8 cellular contexts compared by ENCODE assay signal in the genomic region with DNA sequence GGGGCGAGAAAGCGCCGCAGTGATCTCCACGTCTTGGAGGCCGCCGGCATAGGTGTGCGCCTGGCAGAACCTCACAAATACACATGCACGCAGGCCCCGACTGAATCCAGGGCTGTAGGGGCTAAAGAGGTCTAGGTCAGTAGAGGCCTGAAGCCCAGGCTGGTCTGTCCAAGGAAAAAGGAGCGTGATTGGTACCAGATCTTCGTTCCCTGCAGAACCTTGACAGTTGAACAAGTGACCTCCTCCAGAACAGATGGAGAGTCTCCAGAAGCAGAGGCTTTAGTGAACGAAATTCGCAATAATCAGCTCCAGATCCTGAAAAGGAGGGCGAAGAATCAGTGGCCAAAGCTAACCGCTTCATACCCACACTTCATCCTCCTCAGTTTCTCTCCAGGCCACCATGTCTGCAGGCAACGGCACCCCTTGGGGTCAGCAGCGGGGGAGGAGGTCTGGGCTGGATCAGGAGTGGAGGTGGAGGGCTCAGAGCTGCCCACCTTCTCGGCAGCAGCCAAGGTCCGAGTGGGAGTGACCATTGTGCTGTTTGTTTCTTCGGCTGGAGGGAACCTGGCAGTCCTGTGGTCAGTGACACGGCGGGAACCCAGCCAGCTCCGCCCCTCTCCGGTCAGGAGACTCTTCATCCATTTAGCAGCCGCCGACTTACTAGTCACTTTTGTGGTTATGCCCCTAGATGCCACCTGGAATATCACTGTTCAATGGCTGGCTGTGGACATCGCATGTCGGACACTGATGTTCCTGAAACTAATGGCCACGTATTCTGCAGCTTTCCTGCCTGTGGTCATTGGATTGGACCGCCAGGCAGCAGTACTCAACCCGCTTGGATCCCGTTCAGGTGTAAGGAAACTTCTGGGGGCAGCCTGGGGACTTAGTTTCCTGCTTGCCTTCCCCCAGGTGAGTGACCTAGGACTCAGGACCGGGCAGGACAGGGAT. TPM values are rescaled to one million over a fixed set of nuclear protein-coding genes. Genes with fewer than 3 reads are reported as not detected.
DNase-seq lines count a peak whose midpoint lies in the region; ATAC-seq and TF ChIP-seq lines count a peak whose summit lies in the region.

No MANE protein-coding gene starts in this region.

- H3K4me3 ChIP-seq in HCT116 (replicated peaks in 1 of 2; ENCODE audit: low read depth in 1 of 2, low read length in 2 of 2) (peak overlapping the region; percentile 74 to 95), cardiac muscle cell (peak overlapping the region; percentile 85), osteoblast (ENCODE audit: insufficient read depth, low read length) (peak overlapping the region; percentile 85)

- H3K9me3 Mint-ChIP-seq in activated CD8-positive, alpha-beta memory T cell treated with anti-CD3 and anti-CD28 coated beads, Interleukin-2, amount 10 ng/mL, durations not matched to agents 7 days and 5 days (ENCODE audit: low read depth) = no peaks in the 10 kb centered on the region
- H3K9me3 Mint-ChIP-seq in activated naive CD8-positive, alpha-beta T cell treated with anti-CD3 and anti-CD28 coated beads for 36 hours = no peaks in the 10 kb centered on the region

- CTCF ChIA-PET in activated CD8-positive, alpha-beta memory T cell treated with anti-CD3 and anti-CD28 coated beads, Interleukin-2, amount 10 ng/mL, durations not matched to agents 7 days and 5 days (lab: Charles Lee) = interaction anchor here (0.9 to 14.6 kb wide), 9 partner anchors 8 to 72 kb away, joined by 3 to 184 read pairs (median 5); a partner anchor contains a TSS
- CTCF ChIA-PET in HCT116 (lab: Charles Lee) = interaction anchor here (1.0 to 1.3 kb wide), 3 partner anchors 8 to 27 kb away, joined by 4 to 7 read pairs (median 5); a partner anchor contains a TSS

- no peaks in the 10 kb centered on the region for H3K27me3 ChIP-seq in HCT116 (ENCODE audit: insufficient read depth, low read length)
- no peaks in the 10 kb centered on the region for H3K27me3 ChIP-seq in cardiac muscle cell
- H3K27me3 ChIP-seq in osteoblast (ENCODE audit: insufficient read depth, low read length) = no peaks in the 10 kb centered on the region

- H4K20me1 ChIP-seq in HCT116 (ENCODE audit: insufficient read depth) = no peaks in the 10 kb centered on the region
- H4K20me1 ChIP-seq in osteoblast (ENCODE audit: insufficient read depth, low read length) = no peaks in the 10 kb centered on the region

- H3K4me2 ChIP-seq in HCT116 (ENCODE audit: low read length) (peak overlapping the region; percentile 82), osteoblast (ENCODE audit: insufficient read depth, low read length) (peak overlapping the region; percentile 99)

- peak overlapping the region; percentile 95 for H3K27ac Mint-ChIP-seq in activated CD8-positive, alpha-beta memory T cell treated with anti-CD3 and anti-CD28 coated beads, Interleukin-2, amount 10 ng/mL, durations not matched to agents 7 days and 5 days
- H3K27ac Mint-ChIP-seq in activated naive CD8-positive, alpha-beta T cell treated with anti-CD3 and anti-CD28 coated beads for 36 hours = peak overlapping the region; percentile 95

- intact Hi-C loops in HCT116 (cut with micrococcal nuclease) = loop anchor here (5.0 kb wide), 1 partner anchor 43 kb away; a partner anchor contains a TSS

- H3K9me3 ChIP-seq in HCT116 (ENCODE audit: control insufficient read depth in 1 of 2, insufficient read depth in 1 of 2, low read depth in 1 of 2, low read length in 2 of 2) = no peaks in the 10 kb centered on the region
- no peaks in the 10 kb centered on the region for H3K9me3 ChIP-seq in cardiac muscle cell (ENCODE audit: low read depth)
- H3K9me3 ChIP-seq in osteoblast (ENCODE audit: low read depth, low read length) = no peaks in the 10 kb centered on the region

- peak overlapping the region; percentile 78 for H3K9ac ChIP-seq in HCT116 (ENCODE audit: low read length)

- no peak for TF ChIP-seq POLR2A in HCT116 (IDR thresholded peaks at IDR 0.05; ENCODE audit: borderline replicate concordance, extremely low read depth, insufficient read depth, insufficient read length)

- POLR2A ChIA-PET in HCT116 (lab: Charles Lee) = interaction anchor here (0.8 to 1.9 kb wide), 3 partner anchors 8 to 61 kb away, joined by 5 to 9 read pairs (median 7); a partner anchor contains a TSS

- no peak for TF ChIP-seq RAD21 in HCT116 (IDR thresholded peaks at IDR 0.05; ENCODE audit: low read depth)

- peak overlapping the region; percentile 91 for H3K4me3 Mint-ChIP-seq in activated CD8-positive, alpha-beta memory T cell treated with anti-CD3 and anti-CD28 coated beads, Interleukin-2, amount 10 ng/mL, durations not matched to agents 7 days and 5 days
- peak overlapping the region; percentile 96 for H3K4me3 Mint-ChIP-seq in activated naive CD8-positive, alpha-beta T cell treated with anti-CD3 and anti-CD28 coated beads for 36 hours

- RAD21 ChIA-PET in HCT116 (lab: Charles Lee; ENCODE audit: low non-redundant PET in 1 of 2, low total read pairs in 2 of 2, uncharacterized antibody in 2 of 2, unreplicated experiment in 2 of 2) = interaction anchor here in 1 of 2 experiments (0.7 to 1.0 kb wide), 2 partner anchors 27 to 74 kb away, joined by 3 to 4 read pairs; a partner anchor contains a TSS

- H3K79me2 ChIP-seq in HCT116 (ENCODE audit: insufficient read depth, low read length) = no peaks in the 10 kb centered on the region; the same call in 1 of the 2 replicates
- H3K79me2 ChIP-seq in osteoblast (ENCODE audit: insufficient read depth, low read length) = peaks cover 22% of the 10 kb centered on the region

- peaks cover 40% of the 10 kb centered on the region for H3K4me1 Mint-ChIP-seq in activated CD8-positive, alpha-beta memory T cell treated with anti-CD3 and anti-CD28 coated beads, Interleukin-2, amount 10 ng/mL, durations not matched to agents 7 days and 5 days
- peaks cover 49% of the 10 kb centered on the region for H3K4me1 Mint-ChIP-seq in activated naive CD8-positive, alpha-beta T cell treated with anti-CD3 and anti-CD28 coated beads for 36 hours

- no peaks in the 10 kb centered on the region for H3K9me2 ChIP-seq in HCT116 (ENCODE audit: insufficient read depth)

- H3K36me3 ChIP-seq in HCT116 (ENCODE audit: control insufficient read depth in 1 of 2, insufficient read depth in 2 of 2, low read length in 2 of 2) (peaks cover 0 to 7% of the 10 kb centered on the region in 2 experiments; a peak in 1 of 4 replicates), cardiac muscle cell (peaks cover 24% of the 10 kb centered on the region), osteoblast (ENCODE audit: insufficient read depth, low read length) (peaks cover 19% of the 10 kb centered on the region)

- no peak overlapping the region for H2AFZ ChIP-seq in HCT116 (ENCODE audit: low read depth, low read length, poor library complexity, severe bottlenecking)
- peak overlapping the region; percentile 96 for H2AFZ ChIP-seq in osteoblast (ENCODE audit: low read length)

- H3K36me3 Mint-ChIP-seq in activated CD8-positive, alpha-beta memory T cell treated with anti-CD3 and anti-CD28 coated beads, Interleukin-2, amount 10 ng/mL, durations not matched to agents 7 days and 5 days = peaks cover 22% of the 10 kb centered on the region
- peaks cover 34% of the 10 kb centered on the region for H3K36me3 Mint-ChIP-seq in activated naive CD8-positive, alpha-beta T cell treated with anti-CD3 and anti-CD28 coated beads for 36 hours

- H3K27me3 Mint-ChIP-seq in activated CD8-positive, alpha-beta memory T cell treated with anti-CD3 and anti-CD28 coated beads, Interleukin-2, amount 10 ng/mL, durations not matched to agents 7 days and 5 days = no peaks in the 10 kb centered on the region
- no peaks in the 10 kb centered on the region for H3K27me3 Mint-ChIP-seq in activated naive CD8-positive, alpha-beta T cell treated with anti-CD3 and anti-CD28 coated beads for 36 hours

- H3K27ac ChIP-seq in HCT116 (ENCODE audit: low read depth, low read length) (peak overlapping the region; percentile 62), cardiac muscle cell (peak overlapping the region; percentile 88), osteoblast (ENCODE audit: low read depth, low read length) (peak overlapping the region; percentile 94)

- TF ChIP-seq CTCF in HCT116 (IDR thresholded peaks at IDR 0.05 in 2 of 3, conservative IDR thresholded peaks at IDR 0.05 in 1 of 3; ENCODE audit: borderline replicate concordance in 1 of 3, insufficient read depth in 1 of 3, low read depth in 2 of 3, low read length in 2 of 3) = no peak
- no peak for TF ChIP-seq CTCF in cardiac muscle cell (IDR thresholded peaks at IDR 0.05; ENCODE audit: low read depth, low read length)
- no peak for TF ChIP-seq CTCF in osteoblast (IDR thresholded peaks at IDR 0.05; ENCODE audit: extremely low read depth, low read depth, low read length)

- ATAC-seq in activated CD8-positive, alpha-beta memory T cell treated with anti-CD3 and anti-CD28 coated beads, Interleukin-2, amount 10 ng/mL, durations not matched to agents 7 days and 5 days = peak; percentile 91
- ATAC-seq in HCT116 = peak; percentile 89

- BruUV-seq in HCT116 (replicated peaks; lab: Mats Ljungman, UMichigan) = TSS peak; percentile 43

- DNase-seq in activated CD8-positive, alpha-beta memory T cell treated with anti-CD3 and anti-CD28 coated beads, Interleukin-2, amount 10 ng/mL, durations not matched to agents 7 days and 5 days = peak; percentile 62
- DNase-seq in activated CD8-positive, alpha-beta memory T cell treated with anti-CD3 and anti-CD28 coated beads, Interleukin-2, amount 50 U/mL, for 4 hours = no peak
- DNase-seq in HCT116 (ENCODE audit: low read depth, low spot score) (peak; percentile 29), NCI-H2196 (lab: John Stamatoyannopoulos, UW; ENCODE audit: unreplicated experiment) (peak; percentile 48), cardiac muscle cell (ENCODE audit: low read depth in 1 of 2, low spot score in 1 of 2) (peak; percentile 49 to 60), osteoblast (ENCODE audit: insufficient read length, low spot score, missing footprints) (peak; percentile 92), superior temporal gyrus (ENCODE audit: extremely low spot score) (no peak)
- peak; percentile 24 for DNase-seq in activated naive CD8-positive, alpha-beta T cell treated with anti-CD3 and anti-CD28 coated beads for 36 hours

- H3K4me1 ChIP-seq in HCT116 (ENCODE audit: control insufficient read depth in 1 of 2, insufficient read depth in 2 of 2, low read length in 2 of 2) (peaks cover 9 to 25% of the 10 kb centered on the region in 2 experiments; a peak in 3 of 4 replicates), cardiac muscle cell (ENCODE audit: low read depth) (peaks cover 5% of the 10 kb centered on the region), osteoblast (ENCODE audit: insufficient read depth, low read length) (peaks cover 22% of the 10 kb centered on the region)

RNA-seq across cellular contexts. Expression of a gene that starts 0.7 kb away (rescaled TPM):
- total RNA-seq in activated CD8-positive, alpha-beta memory T cell treated with anti-CD3 and anti-CD28 coated beads, Interleukin-2, amount 10 ng/mL, durations not matched to agents 7 days and 5 days = 10 to 100 TPM; 27.3 to 36.2 TPM
- 20.9 TPM for total RNA-seq in HCT116 (2021; ENCODE audit: unreplicated experiment)
- 15.2 and 18.3 TPM in 2 replicates for polyA plus RNA-seq in HCT116 (2012)
- total RNA-seq in activated naive CD8-positive, alpha-beta T cell treated with anti-CD3 and anti-CD28 coated beads for 36 hours = 10 to 100 TPM; 33.6 to 33.8 TPM
- 28.2 and 28.4 TPM in 2 replicates for total RNA-seq in cardiac muscle cell
- 42.3 and 50.1 TPM in 2 replicates for polyA plus RNA-seq in cardiac muscle cell
- total RNA-seq in osteoblast = 18.9 and 20.3 TPM in 2 replicates

RNA-seq across cellular contexts. Expression of a gene that starts 8.0 kb away (rescaled TPM):
- 100 to 1,000 TPM; 189 to 249 TPM for total RNA-seq in activated CD8-positive, alpha-beta memory T cell treated with anti-CD3 and anti-CD28 coated beads, Interleukin-2, amount 10 ng/mL, durations not matched to agents 7 days and 5 days
- 195 TPM for total RNA-seq in HCT116 (2021; ENCODE audit: unreplicated experiment)
- polyA plus RNA-seq in HCT116 (2012) = 234 and 261 TPM in 2 replicates
- total RNA-seq in activated naive CD8-positive, alpha-beta T cell treated with anti-CD3 and anti-CD28 coated beads for 36 hours = 100 to 1,000 TPM; 345 to 349 TPM
- total RNA-seq in cardiac muscle cell = 282 and 329 TPM in 2 replicates
- polyA plus RNA-seq in cardiac muscle cell = 272 and 289 TPM in 2 replicates
- total RNA-seq in osteoblast = 49.8 and 54.3 TPM in 2 replicates

RNA-seq across cellular contexts. Expression of a gene that starts 9.4 kb away (rescaled TPM):
- 1 to 10 TPM; 1.8 to 2.1 TPM for total RNA-seq in activated CD8-positive, alpha-beta memory T cell treated with anti-CD3 and anti-CD28 coated beads, Interleukin-2, amount 10 ng/mL, durations not matched to agents 7 days and 5 days
- 0.86 TPM for total RNA-seq in HCT116 (2021; ENCODE audit: unreplicated experiment)
- 0.55 and 0.91 TPM in 2 replicates for polyA plus RNA-seq in HCT116 (2012)
- 1 to 10 TPM in 1 of 2 experiments, under 1 TPM in 1; 0.97 to 1.2 TPM for total RNA-seq in activated naive CD8-positive, alpha-beta T cell treated with anti-CD3 and anti-CD28 coated beads for 36 hours
- 1.9 and 3.0 TPM in 2 replicates for total RNA-seq in cardiac muscle cell
- polyA plus RNA-seq in cardiac muscle cell = 5.6 and 6.1 TPM in 2 replicates
- 44.5 and 56.6 TPM in 2 replicates for total RNA-seq in osteoblast

RNA-seq across cellular contexts. Expression of a gene that starts 33.6 kb away (rescaled TPM):
- total RNA-seq in activated CD8-positive, alpha-beta memory T cell treated with anti-CD3 and anti-CD28 coated beads, Interleukin-2, amount 10 ng/mL, durations not matched to agents 7 days and 5 days = 1 to 10 TPM; 1.1 to 1.4 TPM
- total RNA-seq in HCT116 (2021; ENCODE audit: unreplicated experiment) (not detected), cardiac muscle cell (0.11 TPM in 1 of 2 replicates, not detected in the other), osteoblast (1.4 and 2.1 TPM in 2 replicates)
- 0.03 TPM in 1 of 2 replicates, not detected in the other for polyA plus RNA-seq in HCT116 (2012)
- total RNA-seq in activated naive CD8-positive, alpha-beta T cell treated with anti-CD3 and anti-CD28 coated beads for 36 hours = under 1 TPM; 0.58 to 0.64 TPM
- 0.64 and 0.77 TPM in 2 replicates for polyA plus RNA-seq in cardiac muscle cell

RNA-seq across cellular contexts. Expression of a gene that starts 38.6 kb away (rescaled TPM):
- total RNA-seq in activated CD8-positive, alpha-beta memory T cell treated with anti-CD3 and anti-CD28 coated beads, Interleukin-2, amount 10 ng/mL, durations not matched to agents 7 days and 5 days = 10 to 100 TPM; 35.0 to 36.2 TPM
- total RNA-seq in HCT116 (2021; ENCODE audit: unreplicated experiment) (12.4 TPM), cardiac muscle cell (33.4 and 39.2 TPM in 2 replicates), osteoblast (33.3 and 33.7 TPM in 2 replicates)
- polyA plus RNA-seq in HCT116 (2012) = 4.7 and 5.6 TPM in 2 replicates
- total RNA-seq in activated naive CD8-positive, alpha-beta T cell treated with anti-CD3 and anti-CD28 coated beads for 36 hours = 10 to 100 TPM; 37.6 to 38.3 TPM
- 46.4 and 59.0 TPM in 2 replicates for polyA plus RNA-seq in cardiac muscle cell

Comparison
In these comparisons a context has a peak if more than half of its experiments do, and no peak if none do; other contexts are left out.
1. DNase-seq: peak in activated CD8-positive, alpha-beta memory T cell treated with anti-CD3 and anti-CD28 coated beads, Interleukin-2, amount 10 ng/mL, durations not matched to agents 7 days and 5 days (single experiment), HCT116 (single experiment), NCI-H2196 (single experiment), activated naive CD8-positive, alpha-beta T cell treated with anti-CD3 and anti-CD28 coated beads for 36 hours (single experiment), cardiac muscle cell (2 of 2) and osteoblast (single experiment); none in activated CD8-positive, alpha-beta memory T cell treated with anti-CD3 and anti-CD28 coated beads, Interleukin-2, amount 50 U/mL, for 4 hours (single experiment) and superior temporal gyrus (single experiment).
2. RNA of a gene that starts 9.4 kb away (total RNA-seq): 44.5 to 56.6 TPM in osteoblast; 1.9 to 3.0 TPM in cardiac muscle cell, 1.8 to 2.1 TPM in activated CD8-positive, alpha-beta memory T cell treated with anti-CD3 and anti-CD28 coated beads, Interleukin-2, amount 10 ng/mL, durations not matched to agents 7 days and 5 days, 0.97 to 1.2 TPM in activated naive CD8-positive, alpha-beta T cell treated with anti-CD3 and anti-CD28 coated beads for 36 hours and 0.86 TPM in HCT116 (single experiment); every median in the first group is over 10 times any median in the second.
3. Peak in every context shown above with its lines, with median percentiles within 50 percentile points of each other: H3K27ac ChIP-seq and H3K4me3 ChIP-seq.